Comparison of ENCODE assay signal across 35 cellular contexts in genomic region chr13:29101404-29101803, GRCh38.
"Had no signal": no experiment of that assay in that cellular context is flagged by ENCODE, and none has a peak within 500 bp of the region (broad histone marks: within the 10 kb centered on the region; RNA-seq: fewer than 3 reads in every experiment).

No MANE protein-coding gene starts in this region.

- FAIRE-seq: colon, TTC549 had no signal

- H3K27me3 Mint-ChIP-seq: activated CD4-positive, alpha-beta memory T cell treated with anti-CD3 and anti-CD28 coated beads, Interleukin-2, amount 10 ng/mL, durations not matched to agents 7 days and 5 days; activated CD4-positive, alpha-beta T cell treated with anti-CD3 and anti-CD28 coated beads, Interleukin-2, amount 10 ng/mL, durations not matched to agents 7 days and 5 days; activated naive CD4-positive, alpha-beta T cell treated with anti-CD3 and anti-CD28 coated beads, Interleukin-2, amount 50 U/mL, for 24 hours; activated naive CD8-positive, alpha-beta T cell treated with anti-CD3 and anti-CD28 coated beads, Interleukin-2, amount 50 U/mL, for 24 hours had no signal

- H3K36me3 ChIP-seq: adrenal gland, esophagus muscularis mucosa, gastrocnemius medialis, heart left ventricle had no signal

- H3K9me3 ChIP-seq: adrenal gland, body of pancreas, esophagus muscularis mucosa, gastrocnemius medialis, heart left ventricle had no signal

- H3K27ac ChIP-seq: adrenal gland, body of pancreas, esophagus muscularis mucosa, foreskin keratinocyte, gastrocnemius medialis, heart left ventricle, VCaP had no signal

- H3K9me3 Mint-ChIP-seq: activated CD4-positive, alpha-beta memory T cell treated with anti-CD3 and anti-CD28 coated beads, Interleukin-2, amount 10 ng/mL, durations not matched to agents 7 days and 5 days; activated CD4-positive, alpha-beta T cell treated with anti-CD3 and anti-CD28 coated beads, Interleukin-2, amount 10 ng/mL, durations not matched to agents 7 days and 5 days; activated naive CD4-positive, alpha-beta T cell treated with anti-CD3 and anti-CD28 coated beads for 36 hours; activated naive CD4-positive, alpha-beta T cell treated with anti-CD3 and anti-CD28 coated beads, Interleukin-2, amount 50 U/mL, for 24 hours; activated naive CD8-positive, alpha-beta T cell treated with anti-CD3 and anti-CD28 coated beads for 36 hours; activated naive CD8-positive, alpha-beta T cell treated with anti-CD3 and anti-CD28 coated beads, Interleukin-2, amount 50 U/mL, for 24 hours; activated T-cell treated with anti-CD3 and anti-CD28 coated beads, Interleukin-2, amount 50 U/mL, for 4 hours; activated T-helper 1 cell treated with anti-CD3 and anti-CD28 coated beads, Interleukin-12 subunit alpha, Interleukin-12 subunit beta, Interleukin-2, Interleukin-4 antibody, amounts not matched to agents 30 ng/mL and 10 ng/mL and 1 ng/mL, durations not matched to agents 14 hours and 24 hours and 36 hours; activated T-helper 2 cell treated with anti-CD3 and anti-CD28 coated beads, Interferon-gamma antibody, Interleukin-2, Interleukin-4, amounts not matched to agents 10 μg/mL and 5 μg/mL and 100 μg/mL, durations not matched to agents 14 hours and 24 hours and 36 hours; T-helper 2 cell treated with Interferon-gamma antibody and Interleukin-4, amounts not matched to agents 5 μg/mL and 100 μg/mL, for 36 hours; WTC11 had no signal

- H3K36me3 Mint-ChIP-seq: activated naive CD4-positive, alpha-beta T cell treated with anti-CD3 and anti-CD28 coated beads, Interleukin-2, amount 50 U/mL, for 24 hours; activated naive CD8-positive, alpha-beta T cell treated with anti-CD3 and anti-CD28 coated beads for 36 hours; WTC11 had no signal

- DNase-seq: activated CD4-positive, alpha-beta memory T cell treated with anti-CD3 and anti-CD28 coated beads, Interleukin-2, amount 10 ng/mL, durations not matched to agents 7 days and 5 days; activated CD4-positive, alpha-beta T cell treated with anti-CD3 and anti-CD28 coated beads for 1 hour; activated CD4-positive, alpha-beta T cell treated with anti-CD3 and anti-CD28 coated beads for 4 hours; activated CD4-positive, alpha-beta T cell treated with anti-CD3 and anti-CD28 coated beads, Interleukin-2, amount 10 ng/mL, durations not matched to agents 7 days and 5 days; activated CD4-positive, alpha-beta T cell treated with anti-CD3 and anti-CD28 coated beads, Interleukin-2, amount 50 U/mL, for 4 hours; activated CD8-positive, alpha-beta memory T cell treated with anti-CD3 and anti-CD28 coated beads, Interleukin-2, amount 50 U/mL, for 48 hours; activated effector memory CD4-positive, alpha-beta T cell treated with anti-CD3 and anti-CD28 coated beads, Interleukin-2, amount 50 U/mL, for 16 hours; activated naive CD4-positive, alpha-beta T cell treated with anti-CD3 and anti-CD28 coated beads for 36 hours; activated naive CD8-positive, alpha-beta T cell treated with anti-CD3 and anti-CD28 coated beads for 36 hours; activated naive CD8-positive, alpha-beta T cell treated with anti-CD3 and anti-CD28 coated beads, Interleukin-2, amount 50 U/mL, for 24 hours; activated T-cell treated with anti-CD3 and anti-CD28 coated beads, Interleukin-2, amount 50 U/mL, for 4 hours; adrenal gland; amygdala; aorta; body of pancreas; caudate nucleus; cortex of kidney; dermis blood vessel endothelial cell; effector CD4-positive, alpha-beta T cell; effector memory CD8-positive, alpha-beta T cell; erythroblast; foreskin keratinocyte; gastrocnemius medialis; glutamatergic neuron; heart left ventricle; T-helper 17 cell had no signal

- H3K4me1 Mint-ChIP-seq: activated CD4-positive, alpha-beta memory T cell treated with anti-CD3 and anti-CD28 coated beads, Interleukin-2, amount 10 ng/mL, durations not matched to agents 7 days and 5 days; activated CD4-positive, alpha-beta T cell treated with anti-CD3 and anti-CD28 coated beads, Interleukin-2, amount 10 ng/mL, durations not matched to agents 7 days and 5 days; activated naive CD4-positive, alpha-beta T cell treated with anti-CD3 and anti-CD28 coated beads, Interleukin-2, amount 50 U/mL, for 24 hours; activated naive CD8-positive, alpha-beta T cell treated with anti-CD3 and anti-CD28 coated beads, Interleukin-2, amount 50 U/mL, for 24 hours; WTC11 had no signal

- H3K27me3 ChIP-seq: adrenal gland, body of pancreas, esophagus muscularis mucosa, foreskin keratinocyte, gastrocnemius medialis, heart left ventricle had no signal

- H3K4me3 ChIP-seq: adrenal gland, body of pancreas, esophagus muscularis mucosa, gastrocnemius medialis, heart left ventricle had no signal

- H3K27ac Mint-ChIP-seq: activated CD4-positive, alpha-beta memory T cell treated with anti-CD3 and anti-CD28 coated beads, Interleukin-2, amount 10 ng/mL, durations not matched to agents 7 days and 5 days; activated CD4-positive, alpha-beta T cell treated with anti-CD3 and anti-CD28 coated beads, Interleukin-2, amount 10 ng/mL, durations not matched to agents 7 days and 5 days; activated naive CD4-positive, alpha-beta T cell treated with anti-CD3 and anti-CD28 coated beads for 36 hours; activated naive CD4-positive, alpha-beta T cell treated with anti-CD3 and anti-CD28 coated beads, Interleukin-2, amount 50 U/mL, for 24 hours; activated naive CD8-positive, alpha-beta T cell treated with anti-CD3 and anti-CD28 coated beads for 36 hours; activated naive CD8-positive, alpha-beta T cell treated with anti-CD3 and anti-CD28 coated beads, Interleukin-2, amount 50 U/mL, for 24 hours; activated T-helper 1 cell treated with anti-CD3 and anti-CD28 coated beads, Interleukin-12 subunit alpha, Interleukin-12 subunit beta, Interleukin-2, Interleukin-4 antibody, amounts not matched to agents 30 ng/mL and 10 ng/mL and 1 ng/mL, durations not matched to agents 14 hours and 24 hours and 36 hours; activated T-helper 2 cell treated with anti-CD3 and anti-CD28 coated beads, Interferon-gamma antibody, Interleukin-2, Interleukin-4, amounts not matched to agents 10 μg/mL and 5 μg/mL and 100 μg/mL, durations not matched to agents 14 hours and 24 hours and 36 hours; effector memory CD8-positive, alpha-beta T cell; T-helper 17 cell; T-helper 2 cell treated with Interferon-gamma antibody and Interleukin-4, amounts not matched to agents 5 μg/mL and 100 μg/mL, for 36 hours; WTC11 had no signal

- ATAC-seq: activated naive CD8-positive, alpha-beta T cell treated with anti-CD3 and anti-CD28 coated beads, Interleukin-2, amount 50 U/mL, for 24 hours; activated T-cell treated with anti-CD3 and anti-CD28 coated beads, Interleukin-2, amount 50 U/mL, for 4 hours; body of pancreas; effector memory CD8-positive, alpha-beta T cell; foreskin keratinocyte; gastrocnemius medialis; heart left ventricle; T-helper 17 cell; WTC11 had no signal

- H3K4me1 ChIP-seq: adrenal gland, body of pancreas, esophagus muscularis mucosa, foreskin keratinocyte, gastrocnemius medialis had no signal

- H3K4me3 Mint-ChIP-seq: activated CD4-positive, alpha-beta memory T cell treated with anti-CD3 and anti-CD28 coated beads, Interleukin-2, amount 10 ng/mL, durations not matched to agents 7 days and 5 days; activated CD4-positive, alpha-beta T cell treated with anti-CD3 and anti-CD28 coated beads, Interleukin-2, amount 10 ng/mL, durations not matched to agents 7 days and 5 days; activated naive CD4-positive, alpha-beta T cell treated with anti-CD3 and anti-CD28 coated beads for 36 hours; activated naive CD4-positive, alpha-beta T cell treated with anti-CD3 and anti-CD28 coated beads, Interleukin-2, amount 50 U/mL, for 24 hours; activated naive CD8-positive, alpha-beta T cell treated with anti-CD3 and anti-CD28 coated beads for 36 hours; activated naive CD8-positive, alpha-beta T cell treated with anti-CD3 and anti-CD28 coated beads, Interleukin-2, amount 50 U/mL, for 24 hours; activated T-cell treated with anti-CD3 and anti-CD28 coated beads, Interleukin-2, amount 50 U/mL, for 4 hours; activated T-helper 1 cell treated with anti-CD3 and anti-CD28 coated beads, Interleukin-12 subunit alpha, Interleukin-12 subunit beta, Interleukin-2, Interleukin-4 antibody, amounts not matched to agents 30 ng/mL and 10 ng/mL and 1 ng/mL, durations not matched to agents 14 hours and 24 hours and 36 hours; effector memory CD8-positive, alpha-beta T cell; T-helper 17 cell; T-helper 2 cell treated with Interferon-gamma antibody and Interleukin-4, amounts not matched to agents 5 μg/mL and 100 μg/mL, for 36 hours; WTC11 had no signal
